Comparison of ENCODE assay signal across 9 cellular contexts in the genomic region with DNA sequence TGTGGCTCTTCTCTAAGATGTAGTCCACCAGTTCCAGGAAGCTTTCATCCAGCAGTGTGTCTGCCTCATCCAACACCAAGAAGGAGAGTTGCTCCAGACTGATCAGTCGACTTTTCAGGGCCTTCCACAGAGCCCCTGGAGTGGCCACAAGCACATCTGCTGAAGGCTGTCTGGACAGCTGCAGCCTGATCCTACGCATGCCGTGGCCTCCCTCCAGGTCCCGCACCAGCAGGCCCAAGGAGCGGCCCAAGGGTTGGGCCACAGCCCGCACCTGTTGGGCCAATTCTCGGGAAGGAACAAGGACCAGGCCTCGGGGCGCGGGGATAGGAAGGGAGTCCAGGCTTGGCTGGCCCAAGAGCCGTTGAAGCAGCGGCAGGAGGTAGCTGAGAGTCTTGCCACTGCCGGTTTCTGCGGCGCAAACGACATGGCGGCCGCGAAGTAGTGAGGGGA. TPM values are rescaled to one million over a fixed set of nuclear protein-coding genes. Genes with fewer than 3 reads are reported as not detected.
DNase-seq lines count a peak whose midpoint lies in the region; ATAC-seq and TF ChIP-seq lines count a peak whose summit lies in the region.
"Had no signal": no experiment of that assay in that cellular context is flagged by ENCODE, and none has a peak within 500 bp of the region (broad histone marks: within the 10 kb centered on the region; RNA-seq: fewer than 3 reads in every experiment).

No MANE protein-coding gene starts in this region.

- H3K23ac ChIP-seq in mesendoderm (ENCODE audit: low read length), result peak overlapping the region; percentile 38

- H2BK15ac ChIP-seq in mesendoderm (replicated peaks; ENCODE audit: low read depth), result no peak overlapping the region

- no peak overlapping the region for H2BK120ac ChIP-seq in mesendoderm (ENCODE audit: low read depth, low read length)

- TF ChIP-seq POLR2A in breast epithelium (IDR thresholded peaks at IDR 0.05) (no peak), vagina (IDR thresholded peaks at IDR 0.05) (no peak)

- H3K4me3 ChIP-seq in breast epithelium, result peak overlapping the region; percentile 76 to 99 (median 97)
- peak overlapping the region; percentile 95 for H3K4me3 ChIP-seq in mesendoderm (ENCODE audit: low read length)
- H3K4me3 ChIP-seq in vagina, result peak overlapping the region; percentile 88 to 93

- H3K27ac ChIP-seq in breast epithelium (peak overlapping the region; percentile 88 to 93), mesendoderm (ENCODE audit: low read depth, low read length) (no peak overlapping the region), vagina (peak overlapping the region; percentile 77)

- peak overlapping the region; percentile 99 for H3K56ac ChIP-seq in mesendoderm (ENCODE audit: low read length)

- no peak overlapping the region for H4K8ac ChIP-seq in mesendoderm (ENCODE audit: low read depth, low read length)

- intact Hi-C loops in breast epithelium (cut with DNase I; ENCODE audit: low total_unique reads), result no loop called here
- intact Hi-C loops in vagina (cut with DNase I), result loop anchor here (5.0 kb wide), 1 partner anchor 60 kb away; no protein-coding TSS in a partner anchor

- H3K9me3 ChIP-seq in breast epithelium, result no peaks in the 10 kb centered on the region
- no peaks in the 10 kb centered on the region for H3K9me3 ChIP-seq in vagina

- no peak overlapping the region for H3K18ac ChIP-seq in mesendoderm (ENCODE audit: low read length)

- H2AK5ac ChIP-seq in mesendoderm (ENCODE audit: low read length), result no peak overlapping the region

- H3K36me3 ChIP-seq in breast epithelium (no peaks in the 10 kb centered on the region), mesendoderm (ENCODE audit: control insufficient read depth, insufficient read depth, low read length) (no peaks in the 10 kb centered on the region), vagina (peaks cover 0 to 13% of the 10 kb centered on the region in 2 donors)

- no peak overlapping the region for H3K4ac ChIP-seq in mesendoderm (ENCODE audit: low read depth, low read length)

- H3K9ac ChIP-seq in mesendoderm (ENCODE audit: low read length), result peak overlapping the region; percentile 97

- no peak overlapping the region for H4K5ac ChIP-seq in mesendoderm (ENCODE audit: low read length)

- H3K27me3 ChIP-seq in breast epithelium (no peaks in the 10 kb centered on the region), mesendoderm (ENCODE audit: insufficient read depth, low read length, poor library complexity) (no peaks in the 10 kb centered on the region), vagina (no peaks in the 10 kb centered on the region)

- DNase-seq in HK-2 (ENCODE audit: unreplicated experiment), result peak; percentile 8
- DNase-seq in breast epithelium (ENCODE audit: low spot score in 2 of 2), result no peak
- DNase-seq in mesendoderm, result no peak
- no peak for DNase-seq in vagina (ENCODE audit: extremely low spot score in 2 of 2)
- no peak for DNase-seq in NCI-H1105 (lab: John Stamatoyannopoulos, UW)
- DNase-seq in stimulated activated CD4-positive, alpha-beta T cell treated with anti-CD3 and anti-CD28 coated beads, Interleukin-12 subunit alpha, Interleukin-12 subunit beta, amount 100 ng/mL, for 4 hours, result no peak
- DNase-seq in central memory CD4-positive, alpha-beta T cell, result no peak

- peaks cover 9 to 14% of the 10 kb centered on the region in 2 donors for H3K4me1 ChIP-seq in breast epithelium
- H3K4me1 ChIP-seq in mesendoderm (ENCODE audit: control insufficient read depth, low read depth, low read length), result peaks cover 2% of the 10 kb centered on the region
- H3K4me1 ChIP-seq in vagina, result peaks cover 24% of the 10 kb centered on the region

- no peak overlapping the region for H2BK5ac ChIP-seq in mesendoderm (ENCODE audit: low read length)

- no peak for TF ChIP-seq CTCF in breast epithelium (IDR thresholded peaks at IDR 0.05)
- TF ChIP-seq CTCF in vagina (IDR thresholded peaks at IDR 0.05), result no peak

- no CpG with 5 or more reads among the region's 19 CpGs for WGBS in mesendoderm (ENCODE audit: extremely low coverage, insufficient coverage, low lambda C conversion rate)

- peak; percentile 8 for ATAC-seq in GM18502 (IDR thresholded peaks at IDR 0.05; ENCODE audit: poor library complexity, unreplicated experiment)

- H3K4me2 ChIP-seq in mesendoderm (ENCODE audit: low read length), result peak overlapping the region; percentile 89

- H3K79me1 ChIP-seq in mesendoderm (ENCODE audit: low read length), result peaks cover 13% of the 10 kb centered on the region

- peaks cover 11% of the 10 kb centered on the region for H3K79me2 ChIP-seq in mesendoderm (ENCODE audit: control insufficient read depth, insufficient read depth, low read length)

RNA-seq across cellular contexts. Expression of gene DDX28, which starts 0.7 kb away (rescaled TPM):
- total RNA-seq in breast epithelium (1 to 10 TPM; 7.2 to 7.5 (median 7.5) TPM), vagina (17.7 TPM)
- 14.9 TPM for polyA plus RNA-seq in mesendoderm (2013, experiment 1 of 2)
- polyA plus RNA-seq in mesendoderm (2013, experiment 2 of 2), result 14.8 TPM

RNA-seq across cellular contexts. Expression of gene DUS2, which starts 0.8 kb away (rescaled TPM):
- total RNA-seq in breast epithelium (10 to 100 TPM in 1 of 3 donors, 1 to 10 TPM in 2; 6.9 to 10.5 (median 7.7) TPM), vagina (11.5 TPM)
- 8.1 TPM for polyA plus RNA-seq in mesendoderm (2013, experiment 1 of 2)
- 7.2 TPM for polyA plus RNA-seq in mesendoderm (2013, experiment 2 of 2)

RNA-seq across cellular contexts. Expression of gene DPEP2NB, which starts 6.6 kb away (rescaled TPM):
- not detected for total RNA-seq in breast epithelium
- not detected for polyA plus RNA-seq in mesendoderm (2013, experiment 1 of 2)
- not detected for polyA plus RNA-seq in mesendoderm (2013, experiment 2 of 2)
- total RNA-seq in vagina, result not detected
- total RNA-seq: NCI-H460 had no signal

RNA-seq across cellular contexts. Expression of gene DPEP2, which starts 23.0 kb away (rescaled TPM):
- 1 to 10 TPM; 1.3 to 7.7 (median 2.5) TPM for total RNA-seq in breast epithelium
- polyA plus RNA-seq in mesendoderm (2013, experiment 1 of 2), result not detected
- not detected for polyA plus RNA-seq in mesendoderm (2013, experiment 2 of 2)
- 2.0 TPM for total RNA-seq in vagina
- total RNA-seq: NCI-H460 had no signal

RNA-seq across cellular contexts. Expression of gene DPEP3, which starts 42.0 kb away (rescaled TPM):
- total RNA-seq in breast epithelium (under 1 TPM in 1 of 3 donors, not detected in 2; 0.29 TPM), vagina (not detected)
- polyA plus RNA-seq in mesendoderm (2013, experiment 1 of 2), result 2.8 TPM
- 3.8 TPM for polyA plus RNA-seq in mesendoderm (2013, experiment 2 of 2)
- total RNA-seq: NCI-H460 had no signal
